1 cellular context compared by ENCODE assay signal in the genomic region with DNA sequence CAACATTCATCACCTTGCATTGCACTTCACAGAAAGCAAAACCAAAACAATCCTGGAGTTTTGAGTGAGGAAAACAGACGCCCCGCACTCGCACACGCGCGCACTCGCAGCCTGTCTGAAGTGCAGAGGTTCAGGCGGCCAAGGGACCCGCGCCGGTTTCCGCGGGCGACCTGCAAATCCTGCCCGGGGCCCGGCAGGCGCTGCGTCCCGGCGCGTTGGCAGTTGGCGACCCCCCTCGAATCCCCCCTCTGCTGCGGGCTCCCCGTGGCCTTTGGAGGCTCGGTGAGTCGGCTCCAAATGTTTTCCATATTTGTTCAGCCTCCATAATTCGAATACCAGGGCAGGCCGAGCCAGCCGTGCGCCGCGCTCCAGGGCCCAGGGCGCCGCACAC.
TF ChIP-seq lines count a peak whose summit lies in the region.

A gene with protein sequence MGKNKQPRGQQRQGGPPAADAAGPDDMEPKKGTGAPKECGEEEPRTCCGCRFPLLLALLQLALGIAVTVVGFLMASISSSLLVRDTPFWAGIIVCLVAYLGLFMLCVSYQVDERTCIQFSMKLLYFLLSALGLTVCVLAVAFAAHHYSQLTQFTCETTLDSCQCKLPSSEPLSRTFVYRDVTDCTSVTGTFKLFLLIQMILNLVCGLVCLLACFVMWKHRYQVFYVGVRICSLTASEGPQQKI (plus strand): TSS at position 324 of the 391 bp plus-strand sequence. CDS start 100 bp downstream, outside the sequence.

TF ChIP-seq in HepG2, 621 proteins besides CTCF, POLR2A, EP300 and RAD21 (continued from another document):
- TF ChIP-seq, protein P1, sequence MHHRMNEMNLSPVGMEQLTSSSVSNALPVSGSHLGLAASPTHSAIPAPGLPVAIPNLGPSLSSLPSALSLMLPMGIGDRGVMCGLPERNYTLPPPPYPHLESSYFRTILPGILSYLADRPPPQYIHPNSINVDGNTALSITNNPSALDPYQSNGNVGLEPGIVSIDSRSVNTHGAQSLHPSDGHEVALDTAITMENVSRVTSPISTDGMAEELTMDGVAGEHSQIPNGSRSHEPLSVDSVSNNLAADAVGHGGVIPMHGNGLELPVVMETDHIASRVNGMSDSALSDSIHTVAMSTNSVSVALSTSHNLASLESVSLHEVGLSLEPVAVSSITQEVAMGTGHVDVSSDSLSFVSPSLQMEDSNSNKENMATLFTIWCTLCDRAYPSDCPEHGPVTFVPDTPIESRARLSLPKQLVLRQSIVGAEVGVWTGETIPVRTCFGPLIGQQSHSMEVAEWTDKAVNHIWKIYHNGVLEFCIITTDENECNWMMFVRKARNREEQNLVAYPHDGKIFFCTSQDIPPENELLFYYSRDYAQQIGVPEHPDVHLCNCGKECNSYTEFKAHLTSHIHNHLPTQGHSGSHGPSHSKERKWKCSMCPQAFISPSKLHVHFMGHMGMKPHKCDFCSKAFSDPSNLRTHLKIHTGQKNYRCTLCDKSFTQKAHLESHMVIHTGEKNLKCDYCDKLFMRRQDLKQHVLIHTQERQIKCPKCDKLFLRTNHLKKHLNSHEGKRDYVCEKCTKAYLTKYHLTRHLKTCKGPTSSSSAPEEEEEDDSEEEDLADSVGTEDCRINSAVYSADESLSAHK (CRISPR knock-in tag; IDR thresholded peaks at IDR 0.05; ENCODE audit: borderline replicate concordance) = no peak
- TF ChIP-seq ZNF383 (CRISPR knock-in tag; IDR thresholded peaks at IDR 0.05; ENCODE audit: borderline replicate concordance) (no peak), TBX3 (IDR thresholded peaks at IDR 0.05; ENCODE audit: borderline replicate concordance) (no peak), MED1 (CRISPR knock-in tag; IDR thresholded peaks at IDR 0.05) (no peak), ZNF720 (CRISPR knock-in tag; IDR thresholded peaks at IDR 0.05) (no peak), SIX4 (CRISPR knock-in tag; IDR thresholded peaks at IDR 0.05) (no peak), HNRNPLL (IDR thresholded peaks at IDR 0.05; ENCODE audit: low read depth, low read length, poor library complexity, severe bottlenecking) (peak; percentile 13), KAT7 (CRISPR knock-in tag; IDR thresholded peaks at IDR 0.05; ENCODE audit: borderline replicate concordance) (no peak), ZNF367 (CRISPR knock-in tag; IDR thresholded peaks at IDR 0.05; ENCODE audit: borderline replicate concordance) (no peak), ZBTB8A (CRISPR knock-in tag; IDR thresholded peaks at IDR 0.05; ENCODE audit: borderline replicate concordance, low read depth) (no peak), KDM2A (CRISPR knock-in tag; IDR thresholded peaks at IDR 0.05; ENCODE audit: borderline replicate concordance, low read depth) (no peak), NFKB2 (CRISPR knock-in tag; IDR thresholded peaks at IDR 0.05; ENCODE audit: borderline replicate concordance) (0 out of 2 replicates have a peak, but pooled peaks have one; percentile 4)
- TF ChIP-seq, protein P2, sequence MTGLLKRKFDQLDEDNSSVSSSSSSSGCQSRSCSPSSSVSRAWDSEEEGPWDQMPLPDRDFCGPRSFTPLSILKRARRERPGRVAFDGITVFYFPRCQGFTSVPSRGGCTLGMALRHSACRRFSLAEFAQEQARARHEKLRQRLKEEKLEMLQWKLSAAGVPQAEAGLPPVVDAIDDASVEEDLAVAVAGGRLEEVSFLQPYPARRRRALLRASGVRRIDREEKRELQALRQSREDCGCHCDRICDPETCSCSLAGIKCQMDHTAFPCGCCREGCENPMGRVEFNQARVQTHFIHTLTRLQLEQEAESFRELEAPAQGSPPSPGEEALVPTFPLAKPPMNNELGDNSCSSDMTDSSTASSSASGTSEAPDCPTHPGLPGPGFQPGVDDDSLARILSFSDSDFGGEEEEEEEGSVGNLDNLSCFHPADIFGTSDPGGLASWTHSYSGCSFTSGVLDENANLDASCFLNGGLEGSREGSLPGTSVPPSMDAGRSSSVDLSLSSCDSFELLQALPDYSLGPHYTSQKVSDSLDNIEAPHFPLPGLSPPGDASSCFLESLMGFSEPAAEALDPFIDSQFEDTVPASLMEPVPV (CRISPR knock-in tag; IDR thresholded peaks at IDR 0.05) = no peak
- TF ChIP-seq, protein P3, sequence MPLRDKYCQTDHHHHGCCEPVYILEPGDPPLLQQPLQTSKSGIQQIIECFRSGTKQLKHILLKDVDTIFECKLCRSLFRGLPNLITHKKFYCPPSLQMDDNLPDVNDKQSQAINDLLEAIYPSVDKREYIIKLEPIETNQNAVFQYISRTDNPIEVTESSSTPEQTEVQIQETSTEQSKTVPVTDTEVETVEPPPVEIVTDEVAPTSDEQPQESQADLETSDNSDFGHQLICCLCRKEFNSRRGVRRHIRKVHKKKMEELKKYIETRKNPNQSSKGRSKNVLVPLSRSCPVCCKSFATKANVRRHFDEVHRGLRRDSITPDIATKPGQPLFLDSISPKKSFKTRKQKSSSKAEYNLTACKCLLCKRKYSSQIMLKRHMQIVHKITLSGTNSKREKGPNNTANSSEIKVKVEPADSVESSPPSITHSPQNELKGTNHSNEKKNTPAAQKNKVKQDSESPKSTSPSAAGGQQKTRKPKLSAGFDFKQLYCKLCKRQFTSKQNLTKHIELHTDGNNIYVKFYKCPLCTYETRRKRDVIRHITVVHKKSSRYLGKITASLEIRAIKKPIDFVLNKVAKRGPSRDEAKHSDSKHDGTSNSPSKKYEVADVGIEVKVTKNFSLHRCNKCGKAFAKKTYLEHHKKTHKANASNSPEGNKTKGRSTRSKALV (CRISPR knock-in tag; IDR thresholded peaks at IDR 0.05) = peak; percentile 89
- TF ChIP-seq, protein P4, sequence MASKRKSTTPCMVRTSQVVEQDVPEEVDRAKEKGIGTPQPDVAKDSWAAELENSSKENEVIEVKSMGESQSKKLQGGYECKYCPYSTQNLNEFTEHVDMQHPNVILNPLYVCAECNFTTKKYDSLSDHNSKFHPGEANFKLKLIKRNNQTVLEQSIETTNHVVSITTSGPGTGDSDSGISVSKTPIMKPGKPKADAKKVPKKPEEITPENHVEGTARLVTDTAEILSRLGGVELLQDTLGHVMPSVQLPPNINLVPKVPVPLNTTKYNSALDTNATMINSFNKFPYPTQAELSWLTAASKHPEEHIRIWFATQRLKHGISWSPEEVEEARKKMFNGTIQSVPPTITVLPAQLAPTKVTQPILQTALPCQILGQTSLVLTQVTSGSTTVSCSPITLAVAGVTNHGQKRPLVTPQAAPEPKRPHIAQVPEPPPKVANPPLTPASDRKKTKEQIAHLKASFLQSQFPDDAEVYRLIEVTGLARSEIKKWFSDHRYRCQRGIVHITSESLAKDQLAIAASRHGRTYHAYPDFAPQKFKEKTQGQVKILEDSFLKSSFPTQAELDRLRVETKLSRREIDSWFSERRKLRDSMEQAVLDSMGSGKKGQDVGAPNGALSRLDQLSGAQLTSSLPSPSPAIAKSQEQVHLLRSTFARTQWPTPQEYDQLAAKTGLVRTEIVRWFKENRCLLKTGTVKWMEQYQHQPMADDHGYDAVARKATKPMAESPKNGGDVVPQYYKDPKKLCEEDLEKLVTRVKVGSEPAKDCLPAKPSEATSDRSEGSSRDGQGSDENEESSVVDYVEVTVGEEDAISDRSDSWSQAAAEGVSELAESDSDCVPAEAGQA (IDR thresholded peaks at IDR 0.05; ENCODE audit: low read depth) = no peak
- TF ChIP-seq, protein P4 (CRISPR knock-in tag; IDR thresholded peaks at IDR 0.05; ENCODE audit: borderline replicate concordance) = no peak
- TF ChIP-seq, protein P5, sequence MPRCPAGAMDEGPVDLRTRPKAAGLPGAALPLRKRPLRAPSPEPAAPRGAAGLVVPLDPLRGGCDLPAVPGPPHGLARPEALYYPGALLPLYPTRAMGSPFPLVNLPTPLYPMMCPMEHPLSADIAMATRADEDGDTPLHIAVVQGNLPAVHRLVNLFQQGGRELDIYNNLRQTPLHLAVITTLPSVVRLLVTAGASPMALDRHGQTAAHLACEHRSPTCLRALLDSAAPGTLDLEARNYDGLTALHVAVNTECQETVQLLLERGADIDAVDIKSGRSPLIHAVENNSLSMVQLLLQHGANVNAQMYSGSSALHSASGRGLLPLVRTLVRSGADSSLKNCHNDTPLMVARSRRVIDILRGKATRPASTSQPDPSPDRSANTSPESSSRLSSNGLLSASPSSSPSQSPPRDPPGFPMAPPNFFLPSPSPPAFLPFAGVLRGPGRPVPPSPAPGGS (CRISPR knock-in tag; IDR thresholded peaks at IDR 0.05) = no peak
- TF ChIP-seq, protein P6, sequence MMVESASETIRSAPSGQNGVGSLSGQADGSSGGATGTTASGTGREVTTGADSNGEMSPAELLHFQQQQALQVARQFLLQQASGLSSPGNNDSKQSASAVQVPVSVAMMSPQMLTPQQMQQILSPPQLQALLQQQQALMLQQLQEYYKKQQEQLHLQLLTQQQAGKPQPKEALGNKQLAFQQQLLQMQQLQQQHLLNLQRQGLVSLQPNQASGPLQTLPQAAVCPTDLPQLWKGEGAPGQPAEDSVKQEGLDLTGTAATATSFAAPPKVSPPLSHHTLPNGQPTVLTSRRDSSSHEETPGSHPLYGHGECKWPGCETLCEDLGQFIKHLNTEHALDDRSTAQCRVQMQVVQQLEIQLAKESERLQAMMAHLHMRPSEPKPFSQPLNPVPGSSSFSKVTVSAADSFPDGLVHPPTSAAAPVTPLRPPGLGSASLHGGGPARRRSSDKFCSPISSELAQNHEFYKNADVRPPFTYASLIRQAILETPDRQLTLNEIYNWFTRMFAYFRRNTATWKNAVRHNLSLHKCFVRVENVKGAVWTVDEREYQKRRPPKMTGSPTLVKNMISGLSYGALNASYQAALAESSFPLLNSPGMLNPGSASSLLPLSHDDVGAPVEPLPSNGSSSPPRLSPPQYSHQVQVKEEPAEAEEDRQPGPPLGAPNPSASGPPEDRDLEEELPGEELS (CRISPR knock-in tag; IDR thresholded peaks at IDR 0.05) = no peak
- TF ChIP-seq, protein P7, sequence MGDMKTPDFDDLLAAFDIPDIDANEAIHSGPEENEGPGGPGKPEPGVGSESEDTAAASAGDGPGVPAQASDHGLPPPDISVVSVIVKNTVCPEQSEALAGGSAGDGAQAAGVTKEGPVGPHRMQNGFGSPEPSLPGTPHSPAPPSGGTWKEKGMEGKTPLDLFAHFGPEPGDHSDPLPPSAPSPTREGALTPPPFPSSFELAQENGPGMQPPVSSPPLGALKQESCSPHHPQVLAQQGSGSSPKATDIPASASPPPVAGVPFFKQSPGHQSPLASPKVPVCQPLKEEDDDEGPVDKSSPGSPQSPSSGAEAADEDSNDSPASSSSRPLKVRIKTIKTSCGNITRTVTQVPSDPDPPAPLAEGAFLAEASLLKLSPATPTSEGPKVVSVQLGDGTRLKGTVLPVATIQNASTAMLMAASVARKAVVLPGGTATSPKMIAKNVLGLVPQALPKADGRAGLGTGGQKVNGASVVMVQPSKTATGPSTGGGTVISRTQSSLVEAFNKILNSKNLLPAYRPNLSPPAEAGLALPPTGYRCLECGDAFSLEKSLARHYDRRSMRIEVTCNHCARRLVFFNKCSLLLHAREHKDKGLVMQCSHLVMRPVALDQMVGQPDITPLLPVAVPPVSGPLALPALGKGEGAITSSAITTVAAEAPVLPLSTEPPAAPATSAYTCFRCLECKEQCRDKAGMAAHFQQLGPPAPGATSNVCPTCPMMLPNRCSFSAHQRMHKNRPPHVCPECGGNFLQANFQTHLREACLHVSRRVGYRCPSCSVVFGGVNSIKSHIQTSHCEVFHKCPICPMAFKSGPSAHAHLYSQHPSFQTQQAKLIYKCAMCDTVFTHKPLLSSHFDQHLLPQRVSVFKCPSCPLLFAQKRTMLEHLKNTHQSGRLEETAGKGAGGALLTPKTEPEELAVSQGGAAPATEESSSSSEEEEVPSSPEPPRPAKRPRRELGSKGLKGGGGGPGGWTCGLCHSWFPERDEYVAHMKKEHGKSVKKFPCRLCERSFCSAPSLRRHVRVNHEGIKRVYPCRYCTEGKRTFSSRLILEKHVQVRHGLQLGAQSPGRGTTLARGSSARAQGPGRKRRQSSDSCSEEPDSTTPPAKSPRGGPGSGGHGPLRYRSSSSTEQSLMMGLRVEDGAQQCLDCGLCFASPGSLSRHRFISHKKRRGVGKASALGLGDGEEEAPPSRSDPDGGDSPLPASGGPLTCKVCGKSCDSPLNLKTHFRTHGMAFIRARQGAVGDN (CRISPR knock-in tag; IDR thresholded peaks at IDR 0.05) = 0 out of 2 replicates have a peak, but pooled peaks have one; percentile 4
- TF ChIP-seq, protein P8, sequence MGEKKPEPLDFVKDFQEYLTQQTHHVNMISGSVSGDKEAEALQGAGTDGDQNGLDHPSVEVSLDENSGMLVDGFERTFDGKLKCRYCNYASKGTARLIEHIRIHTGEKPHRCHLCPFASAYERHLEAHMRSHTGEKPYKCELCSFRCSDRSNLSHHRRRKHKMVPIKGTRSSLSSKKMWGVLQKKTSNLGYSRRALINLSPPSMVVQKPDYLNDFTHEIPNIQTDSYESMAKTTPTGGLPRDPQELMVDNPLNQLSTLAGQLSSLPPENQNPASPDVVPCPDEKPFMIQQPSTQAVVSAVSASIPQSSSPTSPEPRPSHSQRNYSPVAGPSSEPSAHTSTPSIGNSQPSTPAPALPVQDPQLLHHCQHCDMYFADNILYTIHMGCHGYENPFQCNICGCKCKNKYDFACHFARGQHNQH (CRISPR knock-in tag; IDR thresholded peaks at IDR 0.05) = no peak
